Comparison of ENCODE assay signal across 37 cellular contexts in genomic region chr11:15697437-15698236, GRCh38.
"Had no signal": no experiment of that assay in that cellular context is flagged by ENCODE, and none has a peak within 500 bp of the region (broad histone marks: within the 10 kb centered on the region; RNA-seq: fewer than 3 reads in every experiment).

No MANE protein-coding gene starts in this region.

- H3K27me3 Mint-ChIP-seq: activated B cell treated with CpG ODN at 0.5 μM for 24 hours; activated CD4-positive, alpha-beta memory T cell treated with anti-CD3 and anti-CD28 coated beads, Interleukin-2, amount 10 ng/mL, durations not matched to agents 7 days and 5 days; activated naive CD8-positive, alpha-beta T cell treated with anti-CD3 and anti-CD28 coated beads, Interleukin-2, amount 10 ng/mL, durations not matched to agents 7 days and 5 days had no signal

- H3K27me3 ChIP-seq: adrenal gland, MG63, Peyer's patch, SJSA1 had no signal

- H3K4me3 ChIP-seq: adrenal gland, MG63, Peyer's patch, SJSA1 had no signal

- H3K4me1 Mint-ChIP-seq: activated B cell treated with CpG ODN at 0.5 μM for 24 hours; activated CD4-positive, alpha-beta memory T cell treated with anti-CD3 and anti-CD28 coated beads, Interleukin-2, amount 10 ng/mL, durations not matched to agents 7 days and 5 days; activated naive CD8-positive, alpha-beta T cell treated with anti-CD3 and anti-CD28 coated beads, Interleukin-2, amount 10 ng/mL, durations not matched to agents 7 days and 5 days; activated T-helper 17 cell treated with anti-CD3 and anti-CD28 coated beads, Interleukin-2, amount 50 U/mL, for 72 hours; brain; T-cell; T-helper 17 cell had no signal

- H3K27ac ChIP-seq: adrenal gland, Peyer's patch, SJSA1, VCaP had no signal

- H3K9me3 Mint-ChIP-seq: activated B cell treated with CpG ODN at 0.5 μM for 24 hours; activated CD4-positive, alpha-beta memory T cell treated with anti-CD3 and anti-CD28 coated beads, Interleukin-2, amount 10 ng/mL, durations not matched to agents 7 days and 5 days; activated naive CD8-positive, alpha-beta T cell treated with anti-CD3 and anti-CD28 coated beads, Interleukin-2, amount 10 ng/mL, durations not matched to agents 7 days and 5 days had no signal

- H3K9me3 ChIP-seq: adrenal gland, MG63, Peyer's patch, SJSA1, SK-N-SH had no signal

- H3K36me3 Mint-ChIP-seq: activated naive CD8-positive, alpha-beta T cell treated with anti-CD3 and anti-CD28 coated beads, Interleukin-2, amount 10 ng/mL, durations not matched to agents 7 days and 5 days; brain; T-cell had no signal

- H3K27ac Mint-ChIP-seq: activated B cell treated with CpG ODN at 0.5 μM for 24 hours; activated CD4-positive, alpha-beta memory T cell treated with anti-CD3 and anti-CD28 coated beads, Interleukin-2, amount 10 ng/mL, durations not matched to agents 7 days and 5 days; activated naive CD8-positive, alpha-beta T cell treated with anti-CD3 and anti-CD28 coated beads, Interleukin-2, amount 10 ng/mL, durations not matched to agents 7 days and 5 days; activated T-cell treated with anti-CD3 and anti-CD28 coated beads, Interleukin-2, amount 50 U/mL, for 72 hours; activated T-helper 17 cell treated with anti-CD3 and anti-CD28 coated beads, Interleukin-2, amount 50 U/mL, for 72 hours; brain; T-cell; T-helper 17 cell had no signal

- ATAC-seq: activated T-cell treated with anti-CD3 and anti-CD28 coated beads, Interleukin-2, amount 50 U/mL, for 72 hours; activated T-helper 17 cell treated with anti-CD3 and anti-CD28 coated beads, Interleukin-2, amount 50 U/mL, for 72 hours; PC-3; T-cell; T-helper 17 cell had no signal

- H3K36me3 ChIP-seq: adrenal gland, MG63, Peyer's patch, SJSA1 had no signal

- H3K4me1 ChIP-seq: adrenal gland, Peyer's patch had no signal

- FAIRE-seq: astrocyte, bronchial epithelial cell had no signal

- H3K4me3 Mint-ChIP-seq: activated B cell treated with CpG ODN at 0.5 μM for 24 hours; activated CD4-positive, alpha-beta memory T cell treated with anti-CD3 and anti-CD28 coated beads, Interleukin-2, amount 10 ng/mL, durations not matched to agents 7 days and 5 days; activated naive CD8-positive, alpha-beta T cell treated with anti-CD3 and anti-CD28 coated beads, Interleukin-2, amount 10 ng/mL, durations not matched to agents 7 days and 5 days; activated T-cell treated with anti-CD3 and anti-CD28 coated beads, Interleukin-2, amount 50 U/mL, for 72 hours; activated T-helper 17 cell treated with anti-CD3 and anti-CD28 coated beads, Interleukin-2, amount 50 U/mL, for 72 hours; brain; T-cell; T-helper 17 cell had no signal

- DNase-seq: activated B cell treated with CpG ODN at 0.5 μM for 24 hours; activated CD4-positive, alpha-beta memory T cell treated with anti-CD3 and anti-CD28 coated beads, Interleukin-2, amount 10 ng/mL, durations not matched to agents 7 days and 5 days; activated CD4-positive, alpha-beta T cell treated with anti-CD3 and anti-CD28 coated beads for 4 hours; activated CD4-positive, CD25-positive, alpha-beta regulatory T cell treated with anti-CD3 and anti-CD28 coated beads, Interleukin-2, amount 50 U/mL, for 72 hours; activated effector memory CD4-positive, alpha-beta T cell treated with anti-CD3 and anti-CD28 coated beads, Interleukin-2, amount 50 U/mL, for 16 hours; activated naive CD4-positive, alpha-beta T cell; activated naive CD4-positive, alpha-beta T cell treated with anti-CD3 and anti-CD28 coated beads, Interleukin-2, amount 50 U/mL, for 16 hours; activated naive CD8-positive, alpha-beta T cell treated with anti-CD3 and anti-CD28 coated beads, Interleukin-2, amount 10 ng/mL, durations not matched to agents 7 days and 5 days; activated T-cell treated with anti-CD3 and anti-CD28 coated beads, Interleukin-2, amount 50 U/mL, for 1 hour; activated T-cell treated with anti-CD3 and anti-CD28 coated beads, Interleukin-2, amount 50 U/mL, for 72 hours; adrenal gland; Kasumi-1; KG1; MG63; NCI-H1048; NCI-H1105 treated with DMSO at 0.1 percent for 48 hours; NCI-H1436; NCI-H1694 treated with DMSO at 0.1 percent for 48 hours; NCI-H2029; NCI-H345; NCI-H510A; NCI-H526; NCI-H748 treated with DMSO at 0.1 percent for 48 hours; NK-92 treated with Interleukin-12 subunit alpha and Interleukin-12 subunit beta, amount 100 ng/mL, for 24 hours; PC-3; Peyer's patch; RPMI8226; SHP77 treated with DMSO at 0.1 percent for 48 hours; SK-N-SH; T-cell; T-helper 17 cell had no signal
